ENCODE assay signal across 9 cellular contexts in genomic region chr18:58650830-58651229, GRCh38. TPM values are rescaled to one million over a fixed set of nuclear protein-coding genes. Genes with fewer than 3 reads are reported as not detected.
A peak's percentile ranks its signal among the peaks of the same experiment; 100 is the strongest.
DNase-seq lines count a peak whose midpoint lies in the region; ATAC-seq, FAIRE-seq and TF ChIP-seq lines count a peak whose summit lies in the region.
"Not testable (repeated sequence)": the region's sequence is repeated elsewhere in the genome, so short reads cannot be mapped to it uniquely, and the experiment has no call there.
"Had no signal": no experiment of that assay in that cellular context is flagged by ENCODE, and none has a peak within 500 bp of the region (broad histone marks: within the 10 kb centered on the region; RNA-seq: fewer than 3 reads in every experiment).

No MANE protein-coding gene starts in this region.

- POLR2A ChIA-PET in activated CD8-positive, alpha-beta T cell treated with anti-CD3 and anti-CD28 coated beads, Interleukin-2, amount 10 ng/mL, durations not matched to agents 7 days and 5 days (lab: Charles Lee): interaction anchor here (1.1 kb wide), 1 partner anchor 20 kb away, joined by 12 read pairs; the partner anchor contains the start of gene MALT1

- peaks cover 33% of the 10 kb centered on the region for H3K9me3 Mint-ChIP-seq in T-helper 1 cell treated with Interleukin-12 subunit alpha and Interleukin-12 subunit beta and Interleukin-4 antibody, amounts not matched to agents 30 μg/mL and 1 μg/mL, for 36 hours
- peaks cover 22% of the 10 kb centered on the region for H3K9me3 Mint-ChIP-seq in activated CD8-positive, alpha-beta T cell treated with anti-CD3 and anti-CD28 coated beads, Interleukin-2, amount 10 ng/mL, durations not matched to agents 7 days and 5 days (ENCODE audit: insufficient read depth)
- peaks cover 11% of the 10 kb centered on the region for H3K9me3 Mint-ChIP-seq in activated naive CD4-positive, alpha-beta T cell treated with anti-CD3 and anti-CD28 coated beads, Interleukin-2, amount 50 U/mL, for 24 hours
- H3K9me3 Mint-ChIP-seq in memory B cell: peaks cover 13% of the 10 kb centered on the region
- peaks cover 12% of the 10 kb centered on the region for H3K9me3 Mint-ChIP-seq in stimulated activated memory B cell treated with anti-CD40 and anti-IgM and Interleukin-4, amounts not matched to agents 10 μg/mL and 1 μg/mL and 100 μg/mL, for 72 hours

- CTCF ChIA-PET in activated CD8-positive, alpha-beta T cell treated with anti-CD3 and anti-CD28 coated beads, Interleukin-2, amount 10 ng/mL, durations not matched to agents 7 days and 5 days (lab: Charles Lee): interaction anchor here (0.7 to 1.5 kb wide), 3 partner anchors 8 to 113 kb away, joined by 3 to 8 read pairs (median 5); no protein-coding TSS in a partner anchor

- H3K79me2 ChIP-seq in KMS-11 (ENCODE audit: insufficient read depth, low read depth): not testable (repeated sequence)

- H3K9me3 ChIP-seq in BLaER1: peaks cover 41% of the 10 kb centered on the region

- H3K36me3 ChIP-seq in BLaER1; KMS-11 (ENCODE audit: insufficient read depth): not testable (repeated sequence)

- peaks cover 47% of the 10 kb centered on the region for H3K4me1 Mint-ChIP-seq in T-helper 1 cell treated with Interleukin-12 subunit alpha and Interleukin-12 subunit beta and Interleukin-4 antibody, amounts not matched to agents 30 μg/mL and 1 μg/mL, for 36 hours (ENCODE audit: low read depth)
- peaks cover 48% of the 10 kb centered on the region for H3K4me1 Mint-ChIP-seq in activated CD8-positive, alpha-beta T cell treated with anti-CD3 and anti-CD28 coated beads, Interleukin-2, amount 10 ng/mL, durations not matched to agents 7 days and 5 days (ENCODE audit: low read depth)
- peaks cover 71% of the 10 kb centered on the region for H3K4me1 Mint-ChIP-seq in activated naive CD4-positive, alpha-beta T cell treated with anti-CD3 and anti-CD28 coated beads, Interleukin-2, amount 50 U/mL, for 24 hours
- H3K4me1 Mint-ChIP-seq in memory B cell: peaks cover 44% of the 10 kb centered on the region
- peaks cover 51% of the 10 kb centered on the region for H3K4me1 Mint-ChIP-seq in stimulated activated memory B cell treated with anti-CD40 and anti-IgM and Interleukin-4, amounts not matched to agents 10 μg/mL and 1 μg/mL and 100 μg/mL, for 72 hours

- not testable (repeated sequence) for H3K4me3 ChIP-seq in BLaER1; KMS-11 (IDR thresholded peaks at IDR 0.05; ENCODE audit: insufficient read depth, low read depth, low read length)

- H3K27me3 Mint-ChIP-seq in T-helper 1 cell treated with Interleukin-12 subunit alpha and Interleukin-12 subunit beta and Interleukin-4 antibody, amounts not matched to agents 30 μg/mL and 1 μg/mL, for 36 hours (ENCODE audit: low read depth); activated CD8-positive, alpha-beta T cell treated with anti-CD3 and anti-CD28 coated beads, Interleukin-2, amount 10 ng/mL, durations not matched to agents 7 days and 5 days (ENCODE audit: low read depth); activated naive CD4-positive, alpha-beta T cell treated with anti-CD3 and anti-CD28 coated beads, Interleukin-2, amount 50 U/mL, for 24 hours; memory B cell; stimulated activated memory B cell treated with anti-CD40 and anti-IgM and Interleukin-4, amounts not matched to agents 10 μg/mL and 1 μg/mL and 100 μg/mL, for 72 hours: not testable (repeated sequence)

- H3K4me1 ChIP-seq in BLaER1: peaks cover 33% of the 10 kb centered on the region
- H3K4me1 ChIP-seq in KMS-11 (ENCODE audit: low read depth, poor library complexity, severe bottlenecking): peaks cover 89% of the 10 kb centered on the region

- not testable (repeated sequence) for H4K20me1 ChIP-seq in BLaER1; KMS-11 (ENCODE audit: insufficient read depth)

- FAIRE-seq in D721Med (lab: Jason Lieb, UNC): not testable (repeated sequence)

- not testable (repeated sequence) for H2AFZ ChIP-seq in KMS-11 (ENCODE audit: low read depth)

- H3K27me3 ChIP-seq in BLaER1; KMS-11 (ENCODE audit: insufficient read depth, low read depth): not testable (repeated sequence)

- peak; percentile 3 for DNase-seq in D721Med (ENCODE audit: insufficient read length, low spot score)
- DNase-seq in activated CD8-positive, alpha-beta T cell treated with anti-CD3 and anti-CD28 coated beads, Interleukin-2, amount 10 ng/mL, durations not matched to agents 7 days and 5 days; memory B cell (ENCODE audit: low spot score in 2 of 2): not testable (repeated sequence)

- ATAC-seq in activated CD8-positive, alpha-beta T cell treated with anti-CD3 and anti-CD28 coated beads, Interleukin-2, amount 10 ng/mL, durations not matched to agents 7 days and 5 days; memory B cell (ENCODE audit: low read depth); stimulated activated memory B cell treated with anti-CD40 and anti-IgM and Interleukin-4, amounts not matched to agents 10 μg/mL and 1 μg/mL and 100 μg/mL, for 72 hours: not testable (repeated sequence)

- H3K9ac ChIP-seq in BLaER1: not testable (repeated sequence)
- peak overlapping the region; percentile 46; the same call in 1 of the 2 replicates for H3K9ac ChIP-seq in KMS-11

- not testable (repeated sequence) for TF ChIP-seq CTCF in D721Med (IDR thresholded peaks at IDR 0.05; ENCODE audit: insufficient read depth, missing control alignments); KMS-11 (conservative IDR thresholded peaks at IDR 0.05; ENCODE audit: low read depth, low read length)

- not testable (repeated sequence) for H3K27ac ChIP-seq in BLaER1
- peak overlapping the region; percentile 88 for H3K27ac ChIP-seq in KMS-11

- peak overlapping the region; percentile 76 for H3K27ac Mint-ChIP-seq in T-helper 1 cell treated with Interleukin-12 subunit alpha and Interleukin-12 subunit beta and Interleukin-4 antibody, amounts not matched to agents 30 μg/mL and 1 μg/mL, for 36 hours
- peak overlapping the region; percentile 6 for H3K27ac Mint-ChIP-seq in activated CD8-positive, alpha-beta T cell treated with anti-CD3 and anti-CD28 coated beads, Interleukin-2, amount 10 ng/mL, durations not matched to agents 7 days and 5 days
- H3K27ac Mint-ChIP-seq in activated naive CD4-positive, alpha-beta T cell treated with anti-CD3 and anti-CD28 coated beads, Interleukin-2, amount 50 U/mL, for 24 hours: peak overlapping the region; percentile 78
- H3K27ac Mint-ChIP-seq in memory B cell: peak overlapping the region; percentile 88
- H3K27ac Mint-ChIP-seq in stimulated activated memory B cell treated with anti-CD40 and anti-IgM and Interleukin-4, amounts not matched to agents 10 μg/mL and 1 μg/mL and 100 μg/mL, for 72 hours: peak overlapping the region; percentile 15

- H3K4me3 Mint-ChIP-seq in T-helper 1 cell treated with Interleukin-12 subunit alpha and Interleukin-12 subunit beta and Interleukin-4 antibody, amounts not matched to agents 30 μg/mL and 1 μg/mL, for 36 hours: peak overlapping the region; percentile 55
- peak overlapping the region; percentile 38 for H3K4me3 Mint-ChIP-seq in activated CD8-positive, alpha-beta T cell treated with anti-CD3 and anti-CD28 coated beads, Interleukin-2, amount 10 ng/mL, durations not matched to agents 7 days and 5 days
- H3K4me3 Mint-ChIP-seq in activated naive CD4-positive, alpha-beta T cell treated with anti-CD3 and anti-CD28 coated beads, Interleukin-2, amount 50 U/mL, for 24 hours: peak overlapping the region; percentile 51
- peak overlapping the region; percentile 59 for H3K4me3 Mint-ChIP-seq in memory B cell
- not testable (repeated sequence) for H3K4me3 Mint-ChIP-seq in stimulated activated memory B cell treated with anti-CD40 and anti-IgM and Interleukin-4, amounts not matched to agents 10 μg/mL and 1 μg/mL and 100 μg/mL, for 72 hours

- H3K4me2 ChIP-seq in BLaER1 (peak overlapping the region; percentile 62), KMS-11 (peak overlapping the region; percentile 65)

- H3K36me3 Mint-ChIP-seq in T-helper 1 cell treated with Interleukin-12 subunit alpha and Interleukin-12 subunit beta and Interleukin-4 antibody, amounts not matched to agents 30 μg/mL and 1 μg/mL, for 36 hours (ENCODE audit: low read depth): peaks cover 28% of the 10 kb centered on the region
- H3K36me3 Mint-ChIP-seq in activated CD8-positive, alpha-beta T cell treated with anti-CD3 and anti-CD28 coated beads, Interleukin-2, amount 10 ng/mL, durations not matched to agents 7 days and 5 days (ENCODE audit: low read depth): peaks cover 22% of the 10 kb centered on the region
- H3K36me3 Mint-ChIP-seq in activated naive CD4-positive, alpha-beta T cell treated with anti-CD3 and anti-CD28 coated beads, Interleukin-2, amount 50 U/mL, for 24 hours: peaks cover 14% of the 10 kb centered on the region
- H3K36me3 Mint-ChIP-seq in memory B cell: peaks cover 14% of the 10 kb centered on the region
- peaks cover 23% of the 10 kb centered on the region for H3K36me3 Mint-ChIP-seq in stimulated activated memory B cell treated with anti-CD40 and anti-IgM and Interleukin-4, amounts not matched to agents 10 μg/mL and 1 μg/mL and 100 μg/mL, for 72 hours

RNA-seq across cellular contexts. Expression of gene MALT1, which starts 20.4 kb away (rescaled TPM):
- total RNA-seq in activated CD8-positive, alpha-beta T cell treated with anti-CD3 and anti-CD28 coated beads, Interleukin-2, amount 10 ng/mL, durations not matched to agents 7 days and 5 days: 10 to 100 TPM; 52.7 to 57.1 TPM

RNA-seq across cellular contexts. Expression of gene ALPK2, which starts 21.9 kb away (rescaled TPM):
- total RNA-seq in activated CD8-positive, alpha-beta T cell treated with anti-CD3 and anti-CD28 coated beads, Interleukin-2, amount 10 ng/mL, durations not matched to agents 7 days and 5 days: not detected
- total RNA-seq: Calu3 had no signal

Comparison
In these comparisons a context has a peak if more than half of its experiments do, and no peak if none do; other contexts are left out.
1. H3K27ac Mint-ChIP-seq: peak in every context shown above with its lines; median percentile 88 in memory B cell; 78 in activated naive CD4-positive, alpha-beta T cell treated with anti-CD3 and anti-CD28 coated beads, Interleukin-2, amount 50 U/mL, for 24 hours; 76 in T-helper 1 cell treated with Interleukin-12 subunit alpha and Interleukin-12 subunit beta and Interleukin-4 antibody, amounts not matched to agents 30 μg/mL and 1 μg/mL, for 36 hours; 15 in stimulated activated memory B cell treated with anti-CD40 and anti-IgM and Interleukin-4, amounts not matched to agents 10 μg/mL and 1 μg/mL and 100 μg/mL, for 72 hours; 6 in activated CD8-positive, alpha-beta T cell treated with anti-CD3 and anti-CD28 coated beads, Interleukin-2, amount 10 ng/mL, durations not matched to agents 7 days and 5 days.